In genomic region chr21:42851812-42852665, GRCh38 we compare ENCODE assay signal across 1 cellular context.
TF ChIP-seq lines count a peak whose summit lies in the region.

No MANE protein-coding gene starts in this region.

TF ChIP-seq in HepG2, 621 proteins besides CTCF, POLR2A, EP300 and RAD21:
- TF ChIP-seq AGO2 (optimal IDR thresholded peaks at IDR 0.05; ENCODE audit: low read depth, low read length), result peak; percentile 6
- no peak for TF ChIP-seq ZNF569 (CRISPR knock-in tag; IDR thresholded peaks at IDR 0.05; ENCODE audit: borderline replicate concordance)
